Comparison of ENCODE assay signal across 18 cellular contexts in genomic region chr1:76068542-76068941, GRCh38. TPM values are rescaled to one million over a fixed set of nuclear protein-coding genes. Genes with fewer than 3 reads are reported as not detected.
A peak's percentile ranks its signal among the peaks of the same experiment; 100 is the strongest.
DNase-seq lines count a peak whose midpoint lies in the region; ATAC-seq, FAIRE-seq and TF ChIP-seq lines count a peak whose summit lies in the region.
"Had no signal": no experiment of that assay in that cellular context is flagged by ENCODE, and none has a peak within 500 bp of the region (broad histone marks: within the 10 kb centered on the region; RNA-seq: fewer than 3 reads in every experiment).

No MANE protein-coding gene starts in this region.

- H3K36me3 ChIP-seq in BLaER1 treated with 17β-estradiol and CSF1 and Interleukin-3, amounts not matched to agents 10 nM and 100 nM: no peaks in the 10 kb centered on the region
- H3K36me3 ChIP-seq in endothelial cell of umbilical vein (ENCODE audit: control insufficient read depth in 2 of 2, extremely low read depth in 1 of 2, insufficient read depth in 2 of 2, low read length in 2 of 2) (no peaks in the 10 kb centered on the region), mesenchymal stem cell (ENCODE audit: control insufficient read depth in 1 of 2, insufficient read depth in 2 of 2, low read depth in 1 of 2, low read length in 2 of 2) (no peaks in the 10 kb centered on the region)
- H3K36me3 ChIP-seq: sigmoid colon had no signal

- no peak overlapping the region for H2BK120ac ChIP-seq in mesenchymal stem cell (ENCODE audit: low read depth, low read length)

- peak; percentile 60 for DNase-seq in M059J (ENCODE audit: low read depth)
- DNase-seq in endothelial cell of umbilical vein (ENCODE audit: low read depth, low spot score): peak; percentile 87
- DNase-seq in mesenchymal stem cell: peak; percentile 43
- no peak for DNase-seq in GM12892 (ENCODE audit: insufficient read length)
- no peak for DNase-seq in GM10266 (ENCODE audit: extremely low spot score)
- DNase-seq: activated CD4-positive, alpha-beta memory T cell treated with anti-CD3 and anti-CD28 coated beads for 36 hours; C1 segment of cervical spinal cord; central memory CD4-positive, alpha-beta T cell; GF-D8; NCI-H1092; sigmoid colon; stimulated activated naive CD8-positive, alpha-beta T cell treated with anti-CD3 and anti-CD28 coated beads, Interleukin-15, Interleukin-2, amounts not matched to agents 100 U/mL and 50 U/mL, for 24 hours had no signal

- no peaks in the 10 kb centered on the region for H3K79me1 ChIP-seq in mesenchymal stem cell (replicated peaks; ENCODE audit: low read length, poor library complexity, severe bottlenecking)

- no peak overlapping the region for H3K14ac ChIP-seq in mesenchymal stem cell (ENCODE audit: low read length in 2 of 2)

- H3K27ac ChIP-seq in BLaER1 treated with 17β-estradiol and CSF1 and Interleukin-3, amounts not matched to agents 10 nM and 100 nM: no peak overlapping the region
- peak overlapping the region; percentile 53 for H3K27ac ChIP-seq in endothelial cell of umbilical vein (ENCODE audit: insufficient read depth, low read depth, low read length)
- no peak overlapping the region for H3K27ac ChIP-seq in mesenchymal stem cell (ENCODE audit: low read length, poor library complexity, severe bottlenecking)

- FAIRE-seq in endothelial cell of umbilical vein (lab: Jason Lieb, UNC): peak; percentile 74
- FAIRE-seq in GM12892 (lab: Jason Lieb, UNC): no peak
- FAIRE-seq: islet of Langerhans had no signal

- BruUV-seq in endothelial cell of umbilical vein (replicated peaks; lab: Mats Ljungman, UMichigan): no TSS peak

- H3K27me3 ChIP-seq in BLaER1 treated with 17β-estradiol and CSF1 and Interleukin-3, amounts not matched to agents 10 nM and 100 nM: peaks cover 0 to 6% (median 0%) of the 10 kb centered on the region in 11 experiments; a peak in 1 of 22 replicates
- H3K27me3 ChIP-seq in endothelial cell of umbilical vein (ENCODE audit: control insufficient read depth in 2 of 2, insufficient read depth in 2 of 2, low read length in 2 of 2): no peaks in the 10 kb centered on the region
- H3K27me3 ChIP-seq in mesenchymal stem cell (ENCODE audit: control insufficient read depth in 1 of 2, insufficient read depth in 1 of 2, low read length in 2 of 2): peaks cover 0 to 9% of the 10 kb centered on the region in 2 experiments
- H3K27me3 ChIP-seq: sigmoid colon had no signal

- H4K20me1 ChIP-seq in BLaER1 treated with 17β-estradiol and CSF1 and Interleukin-3, amounts not matched to agents 10 nM and 100 nM: no peaks in the 10 kb centered on the region
- H4K20me1 ChIP-seq in endothelial cell of umbilical vein (replicated peaks; ENCODE audit: control insufficient read depth, extremely low read depth, insufficient read depth, low read length): no peaks in the 10 kb centered on the region

- no peak overlapping the region for H2AK5ac ChIP-seq in mesenchymal stem cell (ENCODE audit: low read length, severe bottlenecking)

- no peak overlapping the region for H3K4me3 ChIP-seq in BLaER1 treated with 17β-estradiol and CSF1 and Interleukin-3, amounts not matched to agents 10 nM and 100 nM
- H3K4me3 ChIP-seq in endothelial cell of umbilical vein (replicated peaks in 1 of 3; ENCODE audit: insufficient read depth in 1 of 3, low read depth in 1 of 3, low read length in 3 of 3): no peak overlapping the region
- H3K4me3 ChIP-seq in mesenchymal stem cell (ENCODE audit: insufficient read depth in 1 of 2, low read depth in 1 of 2, low read length in 2 of 2): no peak overlapping the region
- H3K4me3 ChIP-seq: sigmoid colon had no signal

- no peak overlapping the region for H2BK12ac ChIP-seq in mesenchymal stem cell (ENCODE audit: low read length in 2 of 2)

- H4K8ac ChIP-seq in mesenchymal stem cell (ENCODE audit: low read length): no peak overlapping the region

- H3K4me2 ChIP-seq in BLaER1 treated with 17β-estradiol and CSF1 and Interleukin-3, amounts not matched to agents 10 nM and 100 nM: peak overlapping the region in 9 of 11 experiments; percentile 29 to 78 (median 67); a peak in 14 of 22 replicates
- H3K4me2 ChIP-seq in endothelial cell of umbilical vein (ENCODE audit: insufficient read depth, low read length): peak overlapping the region; percentile 54
- no peak overlapping the region for H3K4me2 ChIP-seq in mesenchymal stem cell (ENCODE audit: low read length, poor library complexity, severe bottlenecking)

- TF ChIP-seq CTCF in endothelial cell of umbilical vein (IDR thresholded peaks at IDR 0.05; ENCODE audit: extremely low read depth in 1 of 2, insufficient read depth in 1 of 2, low read depth in 1 of 2, low read length in 2 of 2) (no peak), GM10266 (IDR thresholded peaks at IDR 0.05; ENCODE audit: control insufficient read depth, insufficient read depth, low read depth, missing control alignments) (no peak)

- no peaks in the 10 kb centered on the region for H3K9me1 ChIP-seq in endothelial cell of umbilical vein (replicated peaks; ENCODE audit: control insufficient read depth, extremely low read depth, insufficient read depth, low read length)

- H3K4me1 ChIP-seq in BLaER1 treated with 17β-estradiol and CSF1 and Interleukin-3, amounts not matched to agents 10 nM and 100 nM: peaks cover 9 to 60% (median 40%) of the 10 kb centered on the region in 10 experiments
- peaks cover 33% of the 10 kb centered on the region for H3K4me1 ChIP-seq in endothelial cell of umbilical vein (ENCODE audit: control insufficient read depth, extremely low read depth, insufficient read depth, low read length)
- H3K4me1 ChIP-seq in mesenchymal stem cell (ENCODE audit: control insufficient read depth, insufficient read depth, low read depth, low read length): no peaks in the 10 kb centered on the region

- no peak for TF ChIP-seq POLR2A in endothelial cell of umbilical vein (IDR thresholded peaks at IDR 0.05; ENCODE audit: low read depth, low read length)
- TF ChIP-seq POLR2A in GM12892 (IDR thresholded peaks at IDR 0.05; ENCODE audit: low read depth, low read length): no peak

- CTCF ChIA-PET in endothelial cell of umbilical vein (lab: Charles Lee): interaction anchor here (0.9 to 1.0 kb wide), 3 partner anchors 8 to 34 kb away, joined by 3 read pairs; no protein-coding TSS in a partner anchor

- peaks cover 0 to 8% (median 0%) of the 10 kb centered on the region in 11 experiments; a peak in 1 of 22 replicates for H3K9me3 ChIP-seq in BLaER1 treated with 17β-estradiol and CSF1 and Interleukin-3, amounts not matched to agents 10 nM and 100 nM (replicated peaks in 1 of 11)
- H3K9me3 ChIP-seq in endothelial cell of umbilical vein (replicated peaks; ENCODE audit: control insufficient read depth, insufficient read depth, low read length) (no peaks in the 10 kb centered on the region), mesenchymal stem cell (ENCODE audit: control insufficient read depth, low read length) (no peaks in the 10 kb centered on the region)
- H3K9me3 ChIP-seq: sigmoid colon had no signal

- intact Hi-C loops in endothelial cell of umbilical vein (cut with micrococcal nuclease): loop anchor here (5.0 kb wide), 1 partner anchor 281 kb away; the partner anchor contains the start of gene RABGGTB

- no peak overlapping the region for H4K91ac ChIP-seq in mesenchymal stem cell (ENCODE audit: low read length)

- 14% methylated on average over 1 of the region's 1 CpG for WGBS in mesenchymal stem cell

- H3K79me2 ChIP-seq in endothelial cell of umbilical vein (ENCODE audit: control insufficient read depth, insufficient read depth, low read length): no peaks in the 10 kb centered on the region

- H3K18ac ChIP-seq in mesenchymal stem cell (ENCODE audit: low read depth in 1 of 2, low read length in 2 of 2): no peak overlapping the region

- H2BK5ac ChIP-seq in mesenchymal stem cell (ENCODE audit: low read depth, low read length, poor library complexity, severe bottlenecking): no peak overlapping the region

- H3K9ac ChIP-seq in BLaER1 treated with 17β-estradiol and CSF1 and Interleukin-3, amounts not matched to agents 10 nM and 100 nM: no peak overlapping the region
- H3K9ac ChIP-seq in endothelial cell of umbilical vein (replicated peaks; ENCODE audit: extremely low read depth, insufficient read depth, low read length): no peak overlapping the region
- no peak overlapping the region for H3K9ac ChIP-seq in mesenchymal stem cell (ENCODE audit: low read length)

- dilution Hi-C loops in endothelial cell of umbilical vein (cut with MboI; ENCODE audit: extremely low pct_ligation_motif_present, low sequenced_read_pairs): no loop called here

- H2AFZ ChIP-seq in endothelial cell of umbilical vein (ENCODE audit: low read depth, low read length) (no peak overlapping the region), mesenchymal stem cell (ENCODE audit: low read depth, low read length) (no peak overlapping the region)

- no peak overlapping the region for H2BK15ac ChIP-seq in mesenchymal stem cell (ENCODE audit: low read depth, poor library complexity, severe bottlenecking)

- H3K4ac ChIP-seq in mesenchymal stem cell (ENCODE audit: low read depth in 1 of 2, low read length in 2 of 2): no peak overlapping the region

- no peak overlapping the region for H3K23ac ChIP-seq in mesenchymal stem cell (ENCODE audit: low read length in 2 of 2)

- ATAC-seq in HG03378 (IDR thresholded peaks at IDR 0.05; ENCODE audit: unreplicated experiment) (no peak), GM18907 (IDR thresholded peaks at IDR 0.05; ENCODE audit: unreplicated experiment) (no peak)
- ATAC-seq: Panc1; stimulated activated naive CD8-positive, alpha-beta T cell treated with anti-CD3 and anti-CD28 coated beads, Interleukin-15, Interleukin-2, amounts not matched to agents 100 U/mL and 50 U/mL, for 24 hours had no signal

- POLR2A ChIA-PET in endothelial cell of umbilical vein (lab: Charles Lee): no interaction called here

TF ChIP-seq in endothelial cell of umbilical vein, 7 proteins besides CTCF, POLR2A, EP300 and RAD21 (continues in another document):
- TF ChIP-seq POLR2AphosphoS5 (IDR thresholded peaks at IDR 0.05; ENCODE audit: insufficient read depth, low read depth, low read length) (no peak), EZH2 (IDR thresholded peaks at IDR 0.05; ENCODE audit: borderline replicate concordance, low read depth, low read length, severe bottlenecking) (no peak), GATA2 (IDR thresholded peaks at IDR 0.05; ENCODE audit: insufficient read depth, insufficient read length, low read depth, low read length) (peak; percentile 36)

RNA-seq across cellular contexts. Expression of gene ST6GALNAC3, which starts 6.0 kb away (rescaled TPM):
- total RNA-seq in M059J (2014; rRNA removed; shearing (Covaris generic)): 0.05 TPM in 1 of 2 replicates, not detected in the other
- 44.0 and 48.3 TPM in 2 replicates for total RNA-seq in endothelial cell of umbilical vein
- 6.6 and 7.6 TPM in 2 replicates for polyA plus RNA-seq in endothelial cell of umbilical vein
- 10.8 and 12.3 TPM in 2 replicates for polyA plus RNA-seq in endothelial cell of umbilical vein (2011; cell fraction: cytosol; rRNA removed)
- 14.1 and 15.5 TPM in 2 replicates for polyA plus RNA-seq in endothelial cell of umbilical vein (2011; cell fraction: nucleus; rRNA removed)
- 17.2 and 30.4 TPM in 2 replicates for polyA plus RNA-seq in endothelial cell of umbilical vein (2012)
- polyA minus RNA-seq in endothelial cell of umbilical vein: 48.5 and 63.2 TPM in 2 replicates
- polyA minus RNA-seq in endothelial cell of umbilical vein (2011; cell fraction: cytosol; rRNA and poly(A)+ RNA removed): not detected
- polyA minus RNA-seq in endothelial cell of umbilical vein (2011; cell fraction: nucleus; rRNA and poly(A)+ RNA removed): 58.2 and 103 TPM in 2 replicates
- 1.5 TPM for polyA plus RNA-seq in mesenchymal stem cell (2013, experiment 1 of 2)
- polyA plus RNA-seq in mesenchymal stem cell (2013, experiment 2 of 2): 1.6 TPM
- not detected for polyA plus RNA-seq in GM12892 (2012; ENCODE audit: missing spikeins)
- total RNA-seq: activated T-helper 2 cell treated with anti-CD3 and anti-CD28 coated beads, Interferon-gamma antibody, Interleukin-2, Interleukin-4, amounts not matched to agents 10 μg/mL and 5 μg/mL and 100 μg/mL, durations not matched to agents 14 hours and 24 hours and 36 hours had no signal

Comparison
In these comparisons a context has a peak if more than half of its experiments do, and no peak if none do; other contexts are left out.
1. DNase-seq: peak in M059J (single experiment), endothelial cell of umbilical vein (single experiment) and mesenchymal stem cell (single experiment); none in GM12892 (single experiment) and GM10266 (single experiment).
2. RNA of gene ST6GALNAC3, which starts 6.0 kb away (total RNA-seq): 44.0 to 48.3 TPM in endothelial cell of umbilical vein; 0.05 TPM in M059J; every median in the first group is over 10 times any median in the second.